Comparison of ENCODE assay signal across 9 cellular contexts in the genomic region with DNA sequence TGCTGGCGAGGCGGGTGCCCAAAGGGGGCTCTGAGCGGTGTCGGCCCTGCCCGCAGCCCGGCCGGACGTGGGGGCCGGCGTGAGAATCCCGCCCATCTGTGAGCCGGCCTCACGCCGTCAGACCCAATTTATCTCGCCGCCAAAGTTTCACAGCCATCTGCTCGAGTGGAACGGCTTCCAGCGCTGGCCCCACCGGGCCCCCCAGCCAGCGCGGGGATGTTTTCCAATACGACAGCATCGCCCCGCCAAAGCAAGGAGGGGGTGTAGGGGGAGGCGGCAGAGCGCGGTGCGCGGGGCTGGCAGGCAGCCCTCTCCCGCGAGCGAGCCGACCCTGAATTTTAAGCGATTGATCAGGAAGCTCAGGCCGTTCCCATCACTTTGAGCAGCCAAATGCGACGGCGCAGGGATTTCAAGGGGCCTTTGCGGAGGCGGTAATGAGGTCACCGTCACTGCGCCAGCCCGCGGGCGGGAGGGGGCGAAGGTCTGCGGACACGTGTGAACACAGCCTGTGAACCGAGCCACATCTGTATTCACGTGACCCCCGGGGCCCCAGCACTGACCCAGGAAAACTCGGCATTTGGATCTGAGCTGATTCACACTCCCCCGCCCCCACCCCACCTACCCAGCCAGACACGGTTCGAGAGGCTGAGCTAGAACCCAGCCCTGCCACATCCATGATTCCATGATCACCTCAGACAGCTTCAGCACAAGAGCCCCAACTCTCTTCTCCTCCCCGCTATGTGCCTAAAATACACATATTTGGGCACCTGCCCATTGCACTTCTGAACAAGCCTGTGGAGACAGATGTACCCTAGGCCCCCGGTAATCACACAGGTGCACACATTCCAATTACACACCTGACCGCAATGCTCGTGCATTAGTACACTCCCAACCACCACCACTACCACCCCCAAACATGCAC. TPM values are rescaled to one million over a fixed set of nuclear protein-coding genes. Genes with fewer than 3 reads are reported as not detected.
A peak's percentile ranks its signal among the peaks of the same experiment; 100 is the strongest.
DNase-seq lines count a peak whose midpoint lies in the region; ATAC-seq and TF ChIP-seq lines count a peak whose summit lies in the region.
"Had no signal": no experiment of that assay in that cellular context is flagged by ENCODE, and none has a peak within 500 bp of the region (broad histone marks: within the 10 kb centered on the region; RNA-seq: fewer than 3 reads in every experiment).

No MANE protein-coding gene starts in this region.

- TF ChIP-seq EP300 in ovary (IDR thresholded peaks at IDR 0.05), result no peak

- TF ChIP-seq POLR2A in ovary (IDR thresholded peaks at IDR 0.05) (no peak), uterus (IDR thresholded peaks at IDR 0.05) (no peak)

- H3K36me3 ChIP-seq in ovary (no peaks in the 10 kb centered on the region), uterus (no peaks in the 10 kb centered on the region)

- peak overlapping the region; percentile 28 for H3K4me3 ChIP-seq in ovary
- H3K4me3 ChIP-seq in uterus, result peak overlapping the region; percentile 9 to 38

- 2 to 3% (median 2%) methylated on average over 59 to 60 of the region's 60 CpGs for WGBS in ovary, 3 donors

- H3K9me3 ChIP-seq in ovary (no peaks in the 10 kb centered on the region), uterus (no peaks in the 10 kb centered on the region)

- no peak overlapping the region for H3K27ac ChIP-seq in ovary
- H3K27ac ChIP-seq in uterus, result no peak overlapping the region
- H3K27ac ChIP-seq: HL-60 had no signal

- peak; percentile 19 for ATAC-seq in GM21447 (IDR thresholded peaks at IDR 0.05; ENCODE audit: unreplicated experiment)
- ATAC-seq in HG03520 (IDR thresholded peaks at IDR 0.05; ENCODE audit: unreplicated experiment), result no peak

- TF ChIP-seq CTCF in ovary (IDR thresholded peaks at IDR 0.05) (no peak), uterus (IDR thresholded peaks at IDR 0.05) (no peak)

- DNase-seq in CD1c-positive myeloid dendritic cell (ENCODE audit: extremely low spot score) (peak; percentile 73), NCI-H524 (lab: John Stamatoyannopoulos, UW) (peak; percentile 80 to 86), glomerular visceral epithelial cell (ENCODE audit: extremely low spot score) (peak; percentile 91), ovary (peak; percentile 30 to 62 (median 51)), uterus (peak in 1 of 2 donors; percentile 50)
- DNase-seq in activated effector memory CD4-positive, alpha-beta T cell treated with anti-CD3 and anti-CD28 coated beads, Interleukin-2, amount 50 U/mL, for 16 hours, result peak; percentile 79

- intact Hi-C loops in ovary (cut with DNase I) (no loop called here), uterus (cut with DNase I; ENCODE audit: low total_unique reads) (no loop called here)

- H3K27me3 ChIP-seq in ovary, result no peaks in the 10 kb centered on the region
- peaks cover 0 to 16% of the 10 kb centered on the region in 2 donors for H3K27me3 ChIP-seq in uterus

- peaks cover 6% of the 10 kb centered on the region for H3K4me1 ChIP-seq in ovary (ENCODE audit: insufficient read depth)
- H3K4me1 ChIP-seq in uterus, result peaks cover 3 to 12% of the 10 kb centered on the region in 2 donors

RNA-seq across cellular contexts. Expression of gene PSD2, which starts 47.8 kb away (rescaled TPM):
- total RNA-seq in ovary, result under 1 TPM in 5 of 7 donors, not detected in 2; 0.05 to 0.37 (median 0.13) TPM
- under 1 TPM; 0.10 to 0.12 TPM for polyA plus RNA-seq in ovary
- total RNA-seq in uterus, result under 1 TPM in 2 of 4 donors, not detected in 2; 0.30 to 0.76 TPM
